In genomic region chr10:72903941-72904446, GRCh38 we compare ENCODE assay signal across 6 cellular contexts. TPM values are rescaled to one million over a fixed set of nuclear protein-coding genes. Genes with fewer than 3 reads are reported as not detected.
"Had no signal": no experiment of that assay in that cellular context is flagged by ENCODE, and none has a peak within 500 bp of the region (broad histone marks: within the 10 kb centered on the region; RNA-seq: fewer than 3 reads in every experiment).

No MANE protein-coding gene starts in this region.

RNA-seq across cellular contexts. Expression of gene OIT3, which starts 10.5 kb away (rescaled TPM):
- total RNA-seq: MCF 10A, NCI-H460, PC-3, Right ventricle myocardium superior, SJSA1 had no signal

RNA-seq across cellular contexts. Expression of gene PLA2G12B, which starts 50.6 kb away (rescaled TPM):
- total RNA-seq: LHCN-M2, MCF 10A, NCI-H460, PC-3, SJSA1 had no signal
